In genomic region chr10:45375716-45376231, GRCh38 we compare ENCODE assay signal across 12 cellular contexts. TPM values are rescaled to one million over a fixed set of nuclear protein-coding genes. Genes with fewer than 3 reads are reported as not detected.
A peak's percentile ranks its signal among the peaks of the same experiment; 100 is the strongest.
DNase-seq lines count a peak whose midpoint lies in the region; ATAC-seq and TF ChIP-seq lines count a peak whose summit lies in the region.
"Had no signal": no experiment of that assay in that cellular context is flagged by ENCODE, and none has a peak within 500 bp of the region (broad histone marks: within the 10 kb centered on the region; RNA-seq: fewer than 3 reads in every experiment).

No MANE protein-coding gene starts in this region.

- H2AFZ ChIP-seq in Karpas-422 (ENCODE audit: low read length) = no peak overlapping the region

- no peaks in the 10 kb centered on the region for H3K9me3 ChIP-seq in Karpas-422 (ENCODE audit: low read length)
- H3K9me3 ChIP-seq: heart left ventricle had no signal

- TF ChIP-seq CTCF in progenitor cell of endocrine pancreas (IDR thresholded peaks at IDR 0.05; ENCODE audit: unreplicated experiment) (no peak), foreskin keratinocyte (conservative IDR thresholded peaks at IDR 0.05) (no peak)

- CTCF ChIA-PET in activated CD4-positive, alpha-beta memory T cell treated with anti-CD3 and anti-CD28 coated beads, Interleukin-2, amount 10 ng/mL, durations not matched to agents 7 days and 5 days (lab: Charles Lee) = interaction anchor here (1.2 kb wide), 1 partner anchor 10 kb away, joined by 3 read pairs; no protein-coding TSS in a partner anchor
- CTCF ChIA-PET in activated CD4-positive, alpha-beta memory T cell treated with anti-CD3 and anti-CD28 coated beads for 36 hours (lab: Charles Lee) = no interaction called here

- no peak for DNase-seq in activated CD4-positive, alpha-beta memory T cell treated with anti-CD3 and anti-CD28 coated beads, Interleukin-2, amount 10 ng/mL, durations not matched to agents 7 days and 5 days
- DNase-seq in activated CD4-positive, alpha-beta memory T cell treated with anti-CD3 and anti-CD28 coated beads for 36 hours = no peak
- peak; percentile 92 for DNase-seq in Karpas-422
- no peak for DNase-seq in progenitor cell of endocrine pancreas (ENCODE audit: low spot score, unreplicated experiment)
- no peak for DNase-seq in foreskin keratinocyte
- no peak for DNase-seq in activated CD4-positive, CD25-positive, alpha-beta regulatory T cell (lab: John Stamatoyannopoulos, UW)
- DNase-seq: activated effector memory CD4-positive, alpha-beta T cell treated with Interleukin-2 at 50 U/mL for 16 hours; heart left ventricle; NCI-H345; T-helper 9 cell had no signal

- peak overlapping the region; percentile 15 for H3K4me3 Mint-ChIP-seq in activated CD4-positive, alpha-beta memory T cell treated with anti-CD3 and anti-CD28 coated beads, Interleukin-2, amount 10 ng/mL, durations not matched to agents 7 days and 5 days
- no peak overlapping the region for H3K4me3 Mint-ChIP-seq in activated CD4-positive, alpha-beta memory T cell treated with anti-CD3 and anti-CD28 coated beads for 36 hours
- H3K4me3 Mint-ChIP-seq in activated naive CD8-positive, alpha-beta T cell = peak overlapping the region; percentile 59
- peak overlapping the region; percentile 26 for H3K4me3 Mint-ChIP-seq in progenitor cell of endocrine pancreas (ENCODE audit: low read depth)

- no peaks in the 10 kb centered on the region for H3K9me2 ChIP-seq in Karpas-422 (replicated peaks; ENCODE audit: insufficient read depth, low read length)

- H3K27ac ChIP-seq in Karpas-422 (ENCODE audit: low read length) (peak overlapping the region; percentile 97), foreskin keratinocyte (no peak overlapping the region)

- H3K4me3 ChIP-seq in Karpas-422 (ENCODE audit: low read length) = peak overlapping the region; percentile 93

- peaks cover 72% of the 10 kb centered on the region for H3K79me2 ChIP-seq in Karpas-422 (ENCODE audit: low read length)

- peaks cover 42% of the 10 kb centered on the region for H4K20me1 ChIP-seq in Karpas-422 (ENCODE audit: insufficient read depth, low read depth, low read length)

- intact Hi-C loops in activated CD4-positive, alpha-beta memory T cell treated with anti-CD3 and anti-CD28 coated beads for 36 hours (cut with micrococcal nuclease) = no loop called here

- H3K36me3 Mint-ChIP-seq in activated CD4-positive, alpha-beta memory T cell treated with anti-CD3 and anti-CD28 coated beads, Interleukin-2, amount 10 ng/mL, durations not matched to agents 7 days and 5 days (ENCODE audit: low read depth) = no peaks in the 10 kb centered on the region
- no peaks in the 10 kb centered on the region for H3K36me3 Mint-ChIP-seq in activated CD4-positive, alpha-beta memory T cell treated with anti-CD3 and anti-CD28 coated beads for 36 hours
- H3K36me3 Mint-ChIP-seq in activated naive CD8-positive, alpha-beta T cell = no peaks in the 10 kb centered on the region
- H3K36me3 Mint-ChIP-seq in progenitor cell of endocrine pancreas (ENCODE audit: insufficient read depth) = no peaks in the 10 kb centered on the region

- H3K27ac Mint-ChIP-seq in activated CD4-positive, alpha-beta memory T cell treated with anti-CD3 and anti-CD28 coated beads, Interleukin-2, amount 10 ng/mL, durations not matched to agents 7 days and 5 days = no peak overlapping the region
- no peak overlapping the region for H3K27ac Mint-ChIP-seq in activated CD4-positive, alpha-beta memory T cell treated with anti-CD3 and anti-CD28 coated beads for 36 hours
- H3K27ac Mint-ChIP-seq in activated naive CD8-positive, alpha-beta T cell = peak overlapping the region; percentile 16
- H3K27ac Mint-ChIP-seq in progenitor cell of endocrine pancreas = no peak overlapping the region

- peaks cover 53% of the 10 kb centered on the region for H3K4me1 ChIP-seq in Karpas-422 (ENCODE audit: low read length)
- no peaks in the 10 kb centered on the region for H3K4me1 ChIP-seq in foreskin keratinocyte

- H3K4me2 ChIP-seq in Karpas-422 (ENCODE audit: low read depth, low read length, poor library complexity, severe bottlenecking) = peak overlapping the region; percentile 85

- peaks cover 25% of the 10 kb centered on the region for H3K4me1 Mint-ChIP-seq in activated CD4-positive, alpha-beta memory T cell treated with anti-CD3 and anti-CD28 coated beads, Interleukin-2, amount 10 ng/mL, durations not matched to agents 7 days and 5 days
- peaks cover 14% of the 10 kb centered on the region for H3K4me1 Mint-ChIP-seq in activated CD4-positive, alpha-beta memory T cell treated with anti-CD3 and anti-CD28 coated beads for 36 hours (ENCODE audit: low read depth)
- peaks cover 22% of the 10 kb centered on the region for H3K4me1 Mint-ChIP-seq in activated naive CD8-positive, alpha-beta T cell (ENCODE audit: low read depth)
- H3K4me1 Mint-ChIP-seq in progenitor cell of endocrine pancreas (ENCODE audit: low read depth) = peaks cover 5% of the 10 kb centered on the region

- no peaks in the 10 kb centered on the region for H3K27me3 ChIP-seq in Karpas-422 (ENCODE audit: low read length)
- peaks cover 61% of the 10 kb centered on the region for H3K27me3 ChIP-seq in foreskin keratinocyte

- H3K9ac ChIP-seq in Karpas-422 (ENCODE audit: low read length) = peak overlapping the region; percentile 98

- ATAC-seq in foreskin keratinocyte = no peak
- ATAC-seq in HG02840 (IDR thresholded peaks at IDR 0.05; ENCODE audit: low FRiP score, unreplicated experiment) = no peak

- POLR2A ChIA-PET in activated CD4-positive, alpha-beta memory T cell treated with anti-CD3 and anti-CD28 coated beads, Interleukin-2, amount 10 ng/mL, durations not matched to agents 7 days and 5 days (lab: Charles Lee) = interaction anchor here (1.0 to 1.5 kb wide), 2 partner anchors 43 to 46 kb away, joined by 4 to 5 read pairs; no protein-coding TSS in a partner anchor
- POLR2A ChIA-PET in activated CD4-positive, alpha-beta memory T cell treated with anti-CD3 and anti-CD28 coated beads for 36 hours (lab: Charles Lee) = no interaction called here

- H3K36me3 ChIP-seq in Karpas-422 (ENCODE audit: insufficient read depth, low read length) = peaks cover 57% of the 10 kb centered on the region
- H3K36me3 ChIP-seq: heart left ventricle had no signal

- H3K27me3 Mint-ChIP-seq in activated CD4-positive, alpha-beta memory T cell treated with anti-CD3 and anti-CD28 coated beads, Interleukin-2, amount 10 ng/mL, durations not matched to agents 7 days and 5 days = peaks cover 47% of the 10 kb centered on the region
- H3K27me3 Mint-ChIP-seq in activated CD4-positive, alpha-beta memory T cell treated with anti-CD3 and anti-CD28 coated beads for 36 hours = peaks cover 21% of the 10 kb centered on the region
- peaks cover 13% of the 10 kb centered on the region for H3K27me3 Mint-ChIP-seq in activated naive CD8-positive, alpha-beta T cell
- H3K27me3 Mint-ChIP-seq in progenitor cell of endocrine pancreas = peaks cover 61% of the 10 kb centered on the region

- H3K9me3 Mint-ChIP-seq in activated CD4-positive, alpha-beta memory T cell treated with anti-CD3 and anti-CD28 coated beads, Interleukin-2, amount 10 ng/mL, durations not matched to agents 7 days and 5 days = no peaks in the 10 kb centered on the region
- no peaks in the 10 kb centered on the region for H3K9me3 Mint-ChIP-seq in activated CD4-positive, alpha-beta memory T cell treated with anti-CD3 and anti-CD28 coated beads for 36 hours
- H3K9me3 Mint-ChIP-seq in activated naive CD8-positive, alpha-beta T cell (ENCODE audit: low read depth) = no peaks in the 10 kb centered on the region
- H3K9me3 Mint-ChIP-seq in progenitor cell of endocrine pancreas (ENCODE audit: low read depth) = no peaks in the 10 kb centered on the region

RNA-seq across cellular contexts. Expression of gene ALOX5, which starts 1.8 kb away (rescaled TPM):
- 1 to 10 TPM; 6.8 to 7.5 TPM for total RNA-seq in activated CD4-positive, alpha-beta memory T cell treated with anti-CD3 and anti-CD28 coated beads, Interleukin-2, amount 10 ng/mL, durations not matched to agents 7 days and 5 days
- 1 to 10 TPM; 1.1 to 1.3 TPM for total RNA-seq in activated CD4-positive, alpha-beta memory T cell treated with anti-CD3 and anti-CD28 coated beads for 36 hours
- 480 and 661 TPM in 2 replicates for total RNA-seq in Karpas-422 (2014; rRNA removed; shearing (Covaris generic); ENCODE audit: low replicate concordance)
- total RNA-seq in progenitor cell of endocrine pancreas = 1.9 and 2.5 TPM in 2 replicates
- not detected in 2 replicates for total RNA-seq in foreskin keratinocyte
- not detected in 2 replicates for polyA plus RNA-seq in foreskin keratinocyte

Comparison
In these comparisons a context has a peak if more than half of its experiments do, and no peak if none do; other contexts are left out.
1. RNA of gene ALOX5, which starts 1.8 kb away (total RNA-seq): 480 to 661 TPM in Karpas-422; 6.8 to 7.5 TPM in activated CD4-positive, alpha-beta memory T cell treated with anti-CD3 and anti-CD28 coated beads, Interleukin-2, amount 10 ng/mL, durations not matched to agents 7 days and 5 days, 1.9 to 2.5 TPM in progenitor cell of endocrine pancreas, 1.1 to 1.3 TPM in activated CD4-positive, alpha-beta memory T cell treated with anti-CD3 and anti-CD28 coated beads for 36 hours and not detected in foreskin keratinocyte; every median in the first group is over 10 times any median in the second.